In the genomic region with DNA sequence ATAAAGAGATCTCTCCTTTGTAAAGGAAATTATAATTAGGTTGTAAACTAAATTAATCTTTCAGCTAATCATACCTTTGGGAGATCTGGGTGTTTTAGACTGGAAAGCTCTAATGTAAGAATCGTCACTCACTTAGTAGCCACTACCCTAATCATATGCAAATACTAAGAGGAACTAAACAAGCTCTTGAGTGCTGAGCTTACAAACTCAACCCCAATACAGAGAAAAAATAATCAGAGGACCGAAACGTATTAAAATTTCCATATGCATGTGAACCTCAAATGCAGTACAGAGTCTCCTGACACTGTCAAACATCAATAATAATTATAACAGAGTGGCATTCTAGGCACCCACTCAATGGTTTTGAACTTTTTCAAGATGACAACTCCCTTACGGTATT, we compare ENCODE assay signal across 14 cellular contexts.
"Had no signal": no experiment of that assay in that cellular context is flagged by ENCODE, and none has a peak within 500 bp of the region (broad histone marks: within the 10 kb centered on the region; RNA-seq: fewer than 3 reads in every experiment).

No MANE protein-coding gene starts in this region.

- H3K4me3 ChIP-seq: lower lobe of right lung, thyroid gland had no signal

- H3K36me3 Mint-ChIP-seq: brain had no signal

- H3K4me3 Mint-ChIP-seq: brain; dendritic cell treated with granulocyte-macrophage colony-stimulating factor and Interleukin-4, amounts not matched to agents 40 ng/mL and 50 ng/mL, for 4 days; naive thymus-derived CD4-positive, alpha-beta T cell had no signal

- H3K27ac Mint-ChIP-seq: activated T-helper 2 cell treated with anti-CD3 and anti-CD28 coated beads, Interferon-gamma antibody, Interleukin-2, Interleukin-4, amounts not matched to agents 10 μg/mL and 5 μg/mL and 100 μg/mL, durations not matched to agents 14 hours and 24 hours and 36 hours; brain; dendritic cell treated with granulocyte-macrophage colony-stimulating factor and Interleukin-4, amounts not matched to agents 40 ng/mL and 50 ng/mL, for 4 days had no signal

- ATAC-seq: lower lobe of right lung; naive thymus-derived CD4-positive, alpha-beta T cell had no signal

- H3K27me3 ChIP-seq: thyroid gland had no signal

- H3K27me3 Mint-ChIP-seq: brain had no signal

- H3K9me3 ChIP-seq: lower lobe of right lung, thyroid gland had no signal

- H3K36me3 ChIP-seq: lower lobe of right lung, thyroid gland had no signal

- DNase-seq: activated CD4-positive, alpha-beta T cell treated with anti-CD3 and anti-CD28 coated beads, Interleukin-2, amount 50 U/mL, for 1 hour; activated naive CD4-positive, alpha-beta T cell treated with anti-CD3 and anti-CD28 coated beads, Interleukin-2, amount 50 U/mL, for 16 hours; activated T-cell treated with anti-CD3 and anti-CD28 coated beads for 4 hours; amniotic stem cell; hippocampal formation; lower lobe of right lung; midbrain; naive thymus-derived CD4-positive, alpha-beta T cell; retina; stimulated activated CD4-positive, alpha-beta T cell treated with anti-CD3 and anti-CD28 coated beads, Interleukin-4, amount 100 ng/mL, for 4 hours; thyroid gland had no signal
